Comparison of ENCODE assay signal across 27 cellular contexts in genomic region chr6:8446391-8446790, GRCh38.
"Had no signal": no experiment of that assay in that cellular context is flagged by ENCODE, and none has a peak within 500 bp of the region (broad histone marks: within the 10 kb centered on the region; RNA-seq: fewer than 3 reads in every experiment).

No MANE protein-coding gene starts in this region.

- H3K4me3 ChIP-seq: breast epithelium, left lung, lower lobe of right lung, mucosa of descending colon, sigmoid colon, upper lobe of left lung, vagina had no signal

- H3K27ac Mint-ChIP-seq: activated CD4-positive, alpha-beta memory T cell treated with anti-CD3 and anti-CD28 coated beads for 36 hours; activated naive CD4-positive, alpha-beta T cell treated with anti-CD3 and anti-CD28 coated beads, Interleukin-2, amount 50 U/mL, for 24 hours; activated naive CD8-positive, alpha-beta T cell treated with anti-CD3 and anti-CD28 coated beads, Interleukin-2, amount 50 U/mL, for 24 hours; activated T-helper 17 cell treated with anti-CD3 and anti-CD28 coated beads, Interleukin-2, amount 50 U/mL, for 72 hours; natural killer cell treated with Interleukin-12 subunit alpha and Interleukin-12 subunit beta and Interleukin-15 and Interleukin-18, amount 100 ng/mL, for 72 hours; stimulated activated effector memory CD8-positive, alpha-beta T cell treated with anti-CD3 and anti-CD28 coated beads, Interleukin-12 subunit alpha, Interleukin-12 subunit beta, amount 100 ng/mL, for 72 hours; stimulated activated naive CD8-positive, alpha-beta T cell treated with anti-CD3 and anti-CD28 coated beads, Interleukin-15, amount 100 ng/mL, for 72 hours; T-helper 1 cell treated with Interleukin-12 subunit alpha and Interleukin-12 subunit beta and Interleukin-4 antibody, amounts not matched to agents 30 μg/mL and 1 μg/mL, for 36 hours had no signal

- H3K4me1 ChIP-seq: breast epithelium, left lung, lower lobe of right lung, sigmoid colon, upper lobe of left lung, vagina had no signal

- H3K4me3 Mint-ChIP-seq: activated CD4-positive, alpha-beta memory T cell treated with anti-CD3 and anti-CD28 coated beads for 36 hours; activated naive CD4-positive, alpha-beta T cell treated with anti-CD3 and anti-CD28 coated beads, Interleukin-2, amount 50 U/mL, for 24 hours; activated naive CD8-positive, alpha-beta T cell treated with anti-CD3 and anti-CD28 coated beads, Interleukin-2, amount 50 U/mL, for 24 hours; activated T-cell treated with anti-CD3 and anti-CD28 coated beads, Interleukin-2, amount 50 U/mL, for 4 hours; activated T-helper 17 cell treated with anti-CD3 and anti-CD28 coated beads, Interleukin-2, amount 50 U/mL, for 72 hours; natural killer cell treated with Interleukin-12 subunit alpha and Interleukin-12 subunit beta and Interleukin-15 and Interleukin-18, amount 100 ng/mL, for 72 hours; stimulated activated effector memory CD8-positive, alpha-beta T cell treated with anti-CD3 and anti-CD28 coated beads, Interleukin-12 subunit alpha, Interleukin-12 subunit beta, amount 100 ng/mL, for 72 hours; stimulated activated naive CD8-positive, alpha-beta T cell treated with anti-CD3 and anti-CD28 coated beads, Interleukin-15, amount 100 ng/mL, for 72 hours; T-helper 1 cell treated with Interleukin-12 subunit alpha and Interleukin-12 subunit beta and Interleukin-4 antibody, amounts not matched to agents 30 μg/mL and 1 μg/mL, for 36 hours had no signal

- H3K27ac ChIP-seq: breast epithelium, epithelial cell of prostate, left lung, lower lobe of right lung, sigmoid colon, upper lobe of left lung, vagina, VCaP had no signal

- H3K9me3 Mint-ChIP-seq: activated CD4-positive, alpha-beta memory T cell treated with anti-CD3 and anti-CD28 coated beads for 36 hours; activated naive CD4-positive, alpha-beta T cell treated with anti-CD3 and anti-CD28 coated beads, Interleukin-2, amount 50 U/mL, for 24 hours; activated T-cell treated with anti-CD3 and anti-CD28 coated beads, Interleukin-2, amount 50 U/mL, for 4 hours; activated T-helper 17 cell treated with anti-CD3 and anti-CD28 coated beads, Interleukin-2, amount 50 U/mL, for 72 hours; natural killer cell treated with Interleukin-12 subunit alpha and Interleukin-12 subunit beta and Interleukin-15 and Interleukin-18, amount 100 ng/mL, for 72 hours; stimulated activated effector memory CD8-positive, alpha-beta T cell treated with anti-CD3 and anti-CD28 coated beads, Interleukin-12 subunit alpha, Interleukin-12 subunit beta, amount 100 ng/mL, for 72 hours; stimulated activated naive CD8-positive, alpha-beta T cell treated with anti-CD3 and anti-CD28 coated beads, Interleukin-15, amount 100 ng/mL, for 72 hours had no signal

- DNase-seq: activated CD4-positive, alpha-beta memory T cell treated with anti-CD3 and anti-CD28 coated beads for 36 hours; activated CD4-positive, alpha-beta T cell treated with anti-CD3 and anti-CD28 coated beads for 4 hours; activated naive CD8-positive, alpha-beta T cell treated with anti-CD3 and anti-CD28 coated beads, Interleukin-2, amount 50 U/mL, for 24 hours; activated T-cell treated with anti-CD3 and anti-CD28 coated beads, Interleukin-2, amount 50 U/mL, for 4 hours; central memory CD4-positive, alpha-beta T cell; hippocampal formation; left lung; lower lobe of right lung; mucosa of descending colon; posterior cingulate gyrus; sigmoid colon; small intestine; stimulated activated CD4-positive, alpha-beta T cell treated with anti-CD3 and anti-CD28 coated beads, Interleukin-4, amount 100 ng/mL, for 24 hours; stimulated activated naive CD8-positive, alpha-beta T cell treated with anti-CD3 and anti-CD28 coated beads, Interleukin-15, amount 100 ng/mL, for 72 hours; substantia nigra; SW 1271; T-helper 9 cell; upper lobe of left lung had no signal

- H3K4me1 Mint-ChIP-seq: activated naive CD4-positive, alpha-beta T cell treated with anti-CD3 and anti-CD28 coated beads, Interleukin-2, amount 50 U/mL, for 24 hours; activated naive CD8-positive, alpha-beta T cell treated with anti-CD3 and anti-CD28 coated beads, Interleukin-2, amount 50 U/mL, for 24 hours; activated T-helper 17 cell treated with anti-CD3 and anti-CD28 coated beads, Interleukin-2, amount 50 U/mL, for 72 hours; stimulated activated effector memory CD8-positive, alpha-beta T cell treated with anti-CD3 and anti-CD28 coated beads, Interleukin-12 subunit alpha, Interleukin-12 subunit beta, amount 100 ng/mL, for 72 hours; stimulated activated naive CD8-positive, alpha-beta T cell treated with anti-CD3 and anti-CD28 coated beads, Interleukin-15, amount 100 ng/mL, for 72 hours had no signal

- H3K27me3 ChIP-seq: breast epithelium, left lung, sigmoid colon, upper lobe of left lung, vagina had no signal

- H3K36me3 Mint-ChIP-seq: activated CD4-positive, alpha-beta memory T cell treated with anti-CD3 and anti-CD28 coated beads for 36 hours; natural killer cell treated with Interleukin-12 subunit alpha and Interleukin-12 subunit beta and Interleukin-15 and Interleukin-18, amount 100 ng/mL, for 72 hours; stimulated activated effector memory CD8-positive, alpha-beta T cell treated with anti-CD3 and anti-CD28 coated beads, Interleukin-12 subunit alpha, Interleukin-12 subunit beta, amount 100 ng/mL, for 72 hours had no signal

- H3K27me3 Mint-ChIP-seq: activated CD4-positive, alpha-beta memory T cell treated with anti-CD3 and anti-CD28 coated beads for 36 hours; activated naive CD4-positive, alpha-beta T cell treated with anti-CD3 and anti-CD28 coated beads, Interleukin-2, amount 50 U/mL, for 24 hours; activated naive CD8-positive, alpha-beta T cell treated with anti-CD3 and anti-CD28 coated beads, Interleukin-2, amount 50 U/mL, for 24 hours; stimulated activated naive CD8-positive, alpha-beta T cell treated with anti-CD3 and anti-CD28 coated beads, Interleukin-15, amount 100 ng/mL, for 72 hours had no signal

- H3K36me3 ChIP-seq: breast epithelium, left lung, lower lobe of right lung, sigmoid colon, upper lobe of left lung, vagina had no signal

- H3K9me3 ChIP-seq: breast epithelium, left lung, lower lobe of right lung, mucosa of descending colon, sigmoid colon, upper lobe of left lung, vagina had no signal
